In genomic region chr6:47335456-47335855, GRCh38 we compare ENCODE assay signal across 11 cellular contexts.
DNase-seq lines count a peak whose midpoint lies in the region; ATAC-seq lines count a peak whose summit lies in the region.
"Had no signal": no experiment of that assay in that cellular context is flagged by ENCODE, and none has a peak within 500 bp of the region (broad histone marks: within the 10 kb centered on the region; RNA-seq: fewer than 3 reads in every experiment).

No MANE protein-coding gene starts in this region.

- ATAC-seq in GM21381 (IDR thresholded peaks at IDR 0.05; ENCODE audit: unreplicated experiment) (peak; percentile 86), HG03159 (IDR thresholded peaks at IDR 0.05; ENCODE audit: unreplicated experiment) (peak; percentile 97)
- ATAC-seq: effector memory CD8-positive, alpha-beta T cell; T-cell had no signal

- DNase-seq in GF-D8 (lab: John Stamatoyannopoulos, UW) (peak; percentile 56), SIG-M5 treated with dmso at 0.1 percent for 504 hours (lab: John Stamatoyannopoulos, UW; ENCODE audit: unreplicated experiment) (peak; percentile 61), amniotic stem cell (lab: John Stamatoyannopoulos, UW) (no peak), middle frontal gyrus (ENCODE audit: extremely low spot score, low spot score) (no peak), DMS153 (lab: John Stamatoyannopoulos, UW) (no peak)
- no peak for DNase-seq in activated naive CD4-positive, alpha-beta T cell treated with Interleukin-2 at 50 U/mL for 16 hours
- DNase-seq: effector memory CD8-positive, alpha-beta T cell; NCI-H146; T-cell had no signal

Comparison
In these comparisons a context has a peak if more than half of its experiments do, and no peak if none do; other contexts are left out.
1. DNase-seq: peak in GF-D8 (single experiment) and SIG-M5 treated with dmso at 0.1 percent for 504 hours (single experiment); none in activated naive CD4-positive, alpha-beta T cell treated with Interleukin-2 at 50 U/mL for 16 hours (single experiment), amniotic stem cell (single experiment), middle frontal gyrus (single experiment) and DMS153 (single experiment).